ENCODE assay signal across 10 cellular contexts in the genomic region with DNA sequence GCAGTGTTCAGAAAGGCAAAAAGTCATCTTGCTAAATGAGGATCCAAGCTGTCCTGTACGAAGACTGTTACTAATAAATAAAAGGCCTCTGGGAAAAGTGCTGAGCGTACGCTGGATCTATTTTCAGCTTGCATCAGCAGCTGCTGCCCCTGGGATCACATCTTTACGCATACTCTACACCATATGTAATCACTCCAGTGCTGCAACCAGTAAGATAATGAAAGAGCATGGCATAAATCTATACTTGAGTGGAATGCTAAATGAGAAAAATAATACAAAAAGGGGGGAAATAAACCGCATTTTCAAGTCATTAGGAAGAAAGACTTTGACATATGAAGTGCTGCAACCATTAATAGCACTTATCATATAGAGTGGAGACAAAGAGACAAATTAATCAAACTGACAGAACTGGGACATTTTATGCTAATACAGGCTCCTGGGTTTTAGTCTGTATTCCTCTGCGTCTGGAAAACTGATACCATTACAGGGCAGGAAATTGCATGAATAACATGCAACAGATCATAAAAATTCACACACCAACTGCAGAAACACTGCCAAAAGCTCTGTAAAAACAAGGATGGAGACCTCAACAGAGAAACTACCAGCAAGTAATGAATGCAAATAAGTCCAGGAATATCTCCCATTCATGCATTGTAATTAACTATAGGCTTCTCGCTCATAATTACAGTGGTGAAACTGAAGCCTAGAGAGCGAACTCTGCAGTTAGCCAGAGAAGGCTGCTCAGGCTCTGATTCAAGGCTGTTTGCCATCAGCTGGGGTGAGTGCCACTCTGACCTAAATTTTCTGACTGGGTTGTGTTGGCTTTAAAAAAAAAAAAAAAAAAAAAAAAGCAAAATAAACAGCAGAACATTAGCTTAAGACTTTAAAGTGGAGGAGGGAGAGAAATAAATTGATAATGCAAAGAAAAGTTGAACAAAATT.
DNase-seq lines count a peak whose midpoint lies in the region; ATAC-seq and TF ChIP-seq lines count a peak whose summit lies in the region.
"Had no signal": no experiment of that assay in that cellular context is flagged by ENCODE, and none has a peak within 500 bp of the region (broad histone marks: within the 10 kb centered on the region; RNA-seq: fewer than 3 reads in every experiment).

No MANE protein-coding gene starts in this region.

- H3K9ac ChIP-seq in smooth muscle cell (ENCODE audit: low read depth) = peak overlapping the region; percentile 10

- no peaks in the 10 kb centered on the region for H4K20me1 ChIP-seq in smooth muscle cell (ENCODE audit: low read depth)

- intact Hi-C loops in heart left ventricle (cut with DNase I) = loop anchor here in 8 of 10 donors (5.0 to 10.0 kb wide), 8 partner anchors 107 to 497 kb away; partner anchors contain the start of gene BACH2 (in 3 of the 8)

- no peak for TF ChIP-seq POLR2A in heart left ventricle (IDR thresholded peaks at IDR 0.05)

- H2AFZ ChIP-seq in smooth muscle cell (ENCODE audit: low read depth) = no peak overlapping the region

- H3K4me1 ChIP-seq in SJCRH30 (peaks cover 28% of the 10 kb centered on the region), heart left ventricle (peaks cover 0 to 38% (median 12%) of the 10 kb centered on the region in 12 donors), smooth muscle cell (ENCODE audit: low read depth) (peaks cover 21% of the 10 kb centered on the region)

- ATAC-seq in heart left ventricle = peak; percentile 76 to 85 (median 80)
- no peak for ATAC-seq in GM18861 (IDR thresholded peaks at IDR 0.05; ENCODE audit: unreplicated experiment)
- no peak for ATAC-seq in naive thymus-derived CD8-positive, alpha-beta T cell

- TF ChIP-seq CTCF in heart left ventricle (IDR thresholded peaks at IDR 0.05) (no peak), smooth muscle cell (IDR thresholded peaks at IDR 0.05; ENCODE audit: borderline replicate concordance, insufficient read depth, poor library complexity, severe bottlenecking) (no peak)

- POLR2A ChIA-PET in naive thymus-derived CD8-positive, alpha-beta T cell (lab: Charles Lee) = interaction anchor here (0.7 to 1.7 kb wide), 2 partner anchors 10 to 25 kb away, joined by 3 read pairs; no protein-coding TSS in a partner anchor

- peak overlapping the region; percentile 69 for H3K27ac ChIP-seq in SJCRH30
- peak overlapping the region in 7 of 12 donors; percentile 7 to 48 (median 35) for H3K27ac ChIP-seq in heart left ventricle
- peak overlapping the region; percentile 71 for H3K27ac ChIP-seq in smooth muscle cell (ENCODE audit: low read depth)
- H3K27ac ChIP-seq: epithelial cell of prostate had no signal

- peaks cover 23% of the 10 kb centered on the region for H3F3A ChIP-seq in smooth muscle cell (ENCODE audit: low read depth)

- H3K4me2 ChIP-seq in smooth muscle cell = peak overlapping the region; percentile 80

- H3K36me3 ChIP-seq in SJCRH30 (no peaks in the 10 kb centered on the region), heart left ventricle (no peaks in the 10 kb centered on the region), smooth muscle cell (ENCODE audit: low read depth) (no peaks in the 10 kb centered on the region)

- no peak overlapping the region for H3K27ac Mint-ChIP-seq in naive thymus-derived CD8-positive, alpha-beta T cell
- H3K27ac Mint-ChIP-seq: mesothelial cell of epicardium had no signal

- H3K9me3 ChIP-seq in SJCRH30 (replicated peaks) (no peaks in the 10 kb centered on the region), heart left ventricle (no peaks in the 10 kb centered on the region), smooth muscle cell (replicated peaks; ENCODE audit: low read depth) (no peaks in the 10 kb centered on the region)

- peaks cover 18 to 51% (median 43%) of the 10 kb centered on the region in 4 donors for H3K4me1 Mint-ChIP-seq in naive thymus-derived CD8-positive, alpha-beta T cell

- H3K27me3 ChIP-seq in SJCRH30 (no peaks in the 10 kb centered on the region), heart left ventricle (no peaks in the 10 kb centered on the region), smooth muscle cell (ENCODE audit: low read depth) (no peaks in the 10 kb centered on the region)

- H3K4me3 Mint-ChIP-seq in naive thymus-derived CD8-positive, alpha-beta T cell = no peak overlapping the region
- H3K4me3 Mint-ChIP-seq: mesothelial cell of epicardium had no signal

- peaks cover 0 to 50% (median 3%) of the 10 kb centered on the region in 3 donors for H3K36me3 Mint-ChIP-seq in naive thymus-derived CD8-positive, alpha-beta T cell
- H3K36me3 Mint-ChIP-seq: mesothelial cell of epicardium had no signal

- DNase-seq in NCI-H1436 (lab: John Stamatoyannopoulos, UW) (peak; percentile 48), SJCRH30 (peak; percentile 71 to 83), heart left ventricle (peak in 3 of 5 donors; percentile 35 to 63 (median 41)), smooth muscle cell (lab: John Stamatoyannopoulos, UW; ENCODE audit: unreplicated experiment) (no peak), OCI-M2 (lab: John Stamatoyannopoulos, UW; ENCODE audit: unreplicated experiment) (no peak)
- no peak for DNase-seq in naive thymus-derived CD8-positive, alpha-beta T cell
- DNase-seq: activated effector memory CD4-positive, alpha-beta T cell treated with Interleukin-2 at 50 U/mL for 16 hours had no signal

- H3K4me3 ChIP-seq in SJCRH30 (peak overlapping the region; percentile 35), heart left ventricle (no peak overlapping the region), smooth muscle cell (peak overlapping the region; percentile 13)

- no peaks in the 10 kb centered on the region for H3K9me3 Mint-ChIP-seq in naive thymus-derived CD8-positive, alpha-beta T cell
- H3K9me3 Mint-ChIP-seq: mesothelial cell of epicardium had no signal

- 29 to 36% (median 32%) methylated on average over 8 of the region's 8 CpGs for WGBS in heart left ventricle, 4 donors
- 17% methylated on average over 8 of the region's 8 CpGs for WGBS in smooth muscle cell (ENCODE audit: low lambda C conversion rate)

- H3K79me2 ChIP-seq in smooth muscle cell (ENCODE audit: low read depth) = no peaks in the 10 kb centered on the region

- no peaks in the 10 kb centered on the region for H3K27me3 Mint-ChIP-seq in naive thymus-derived CD8-positive, alpha-beta T cell

Comparison
In these comparisons a context has a peak if more than half of its experiments do, and no peak if none do; other contexts are left out.
1. DNase-seq: peak in NCI-H1436 (single experiment), SJCRH30 (2 of 2) and heart left ventricle (3 of 5); none in smooth muscle cell (single experiment), OCI-M2 (single experiment) and naive thymus-derived CD8-positive, alpha-beta T cell (0 of 10).
2. H3K4me3 ChIP-seq: peak in SJCRH30 (single experiment) and smooth muscle cell (single experiment); none in heart left ventricle (0 of 12).
3. ATAC-seq: peak in heart left ventricle (4 of 4); none in GM18861 (single experiment) and naive thymus-derived CD8-positive, alpha-beta T cell (0 of 2).
4. Peak in every context shown above with its lines, with median percentiles within 50 percentile points of each other: H3K27ac ChIP-seq.